16 cellular contexts compared by ENCODE assay signal in the genomic region with DNA sequence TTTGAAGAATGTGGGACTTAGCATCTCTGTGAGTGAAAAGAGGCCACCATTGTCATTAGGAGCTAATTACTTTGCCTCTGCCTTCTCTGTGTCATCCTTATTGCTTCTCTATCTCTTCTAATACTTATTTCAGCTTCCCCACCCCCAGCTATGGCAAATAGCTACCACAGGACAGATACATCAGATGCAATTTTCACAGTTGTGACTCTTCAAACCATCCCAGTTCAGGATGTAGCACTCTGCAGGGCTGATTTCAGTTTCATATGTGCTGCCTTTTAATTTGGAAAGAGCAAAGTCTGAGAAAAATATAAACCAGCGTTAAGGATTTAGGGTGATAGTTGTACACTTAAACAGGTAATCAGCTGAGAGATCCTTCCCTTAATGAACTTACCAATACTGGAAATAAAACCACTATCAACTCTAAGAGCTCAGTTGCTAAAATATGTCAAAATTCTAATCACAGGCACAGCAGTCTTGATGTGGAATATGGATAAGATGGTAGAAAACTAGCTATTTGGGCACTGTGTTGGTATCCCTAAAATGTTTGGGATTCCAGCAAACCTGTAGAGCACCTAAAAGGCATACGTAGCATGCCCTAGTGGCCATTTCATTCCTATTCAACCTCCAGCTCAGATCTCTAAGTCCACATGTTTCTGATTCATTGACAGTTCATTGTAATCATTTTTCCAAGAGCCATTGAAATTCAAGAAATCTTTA.
DNase-seq lines count a peak whose midpoint lies in the region; FAIRE-seq and TF ChIP-seq lines count a peak whose summit lies in the region.
"Had no signal": no experiment of that assay in that cellular context is flagged by ENCODE, and none has a peak within 500 bp of the region (broad histone marks: within the 10 kb centered on the region; RNA-seq: fewer than 3 reads in every experiment).

No MANE protein-coding gene starts in this region.

- TF ChIP-seq CTCF in astrocyte (IDR thresholded peaks at IDR 0.05; ENCODE audit: insufficient read depth, low read depth, low read length) (peak; percentile 6), transverse colon (IDR thresholded peaks at IDR 0.05) (peak in 2 of 5 experiments; percentile 7 to 19)

- no peak overlapping the region for H3K4me2 ChIP-seq in astrocyte (ENCODE audit: low read length)

- WGBS in transverse colon (ENCODE audit: low coverage in 1 of 2), 2 donors: 72 to 80% methylated on average over 2 of the region's 2 CpGs

- TF ChIP-seq POLR2A in transverse colon (IDR thresholded peaks at IDR 0.05): no peak

- H3K27me3 Mint-ChIP-seq in astrocyte (ENCODE audit: low read depth, unreplicated experiment): no peaks in the 10 kb centered on the region
- H3K27me3 Mint-ChIP-seq: activated naive CD8-positive, alpha-beta T cell treated with anti-CD3 and anti-CD28 coated beads, Interleukin-2, amount 10 ng/mL, durations not matched to agents 7 days and 5 days had no signal

- intact Hi-C loops in transverse colon (cut with DNase I; ENCODE audit: low total_unique reads): no loop called here

- H3K36me3 ChIP-seq in H7 (replicated peaks; ENCODE audit: control insufficient read depth, insufficient read depth, low read length): no peaks in the 10 kb centered on the region
- H3K36me3 ChIP-seq in astrocyte (ENCODE audit: insufficient read depth, low read length): no peaks in the 10 kb centered on the region
- peaks cover 0 to 17% (median 4%) of the 10 kb centered on the region in 4 donors for H3K36me3 ChIP-seq in transverse colon

- H3K79me2 ChIP-seq in astrocyte (ENCODE audit: insufficient read depth, low read length): no peaks in the 10 kb centered on the region

- H3K27me3 ChIP-seq in H7 (ENCODE audit: control insufficient read depth, insufficient read depth, low read length): no peaks in the 10 kb centered on the region
- no peaks in the 10 kb centered on the region for H3K27me3 ChIP-seq in astrocyte (ENCODE audit: insufficient read depth, low read length)
- H3K27me3 ChIP-seq in transverse colon: no peaks in the 10 kb centered on the region
- H3K27me3 ChIP-seq: dorsolateral prefrontal cortex had no signal

- TF ChIP-seq EP300 in transverse colon (IDR thresholded peaks at IDR 0.05; ENCODE audit: low read depth): no peak

- H3K9ac ChIP-seq in astrocyte (ENCODE audit: low read length): no peak overlapping the region

- in situ Hi-C loops in transverse colon (cut with MboI; ENCODE audit: low pct_ligation_motif_present in 1 of 4, low pct_unique_long_range_greater_than_20kb in 1 of 4, low sequenced_read_pairs in 3 of 4): no loop called here

- H3K9me3 ChIP-seq in astrocyte (ENCODE audit: insufficient read depth, low read depth, low read length) (no peaks in the 10 kb centered on the region), transverse colon (no peaks in the 10 kb centered on the region)

- peaks cover 2% of the 10 kb centered on the region for H3K36me3 Mint-ChIP-seq in astrocyte (ENCODE audit: low read depth, unreplicated experiment)

- H3K4me3 Mint-ChIP-seq in astrocyte (ENCODE audit: unreplicated experiment): no peak overlapping the region
- H3K4me3 Mint-ChIP-seq: activated naive CD8-positive, alpha-beta T cell treated with anti-CD3 and anti-CD28 coated beads, Interleukin-2, amount 10 ng/mL, durations not matched to agents 7 days and 5 days had no signal

- H3K4me1 Mint-ChIP-seq in astrocyte (ENCODE audit: low read depth, unreplicated experiment): no peaks in the 10 kb centered on the region

- H3K4me3 ChIP-seq in H7 (ENCODE audit: insufficient read depth, low read depth, low read length) (no peak overlapping the region), astrocyte (ENCODE audit: insufficient read depth, low read depth, low read length) (no peak overlapping the region), transverse colon (no peak overlapping the region)
- H3K4me3 ChIP-seq: dorsolateral prefrontal cortex had no signal

- H3K9me3 Mint-ChIP-seq in astrocyte (ENCODE audit: unreplicated experiment): no peaks in the 10 kb centered on the region
- H3K9me3 Mint-ChIP-seq: activated naive CD8-positive, alpha-beta T cell treated with anti-CD3 and anti-CD28 coated beads, Interleukin-2, amount 10 ng/mL, durations not matched to agents 7 days and 5 days had no signal

- H3K4me1 ChIP-seq in astrocyte (ENCODE audit: insufficient read depth, low read length) (peaks cover under 1% of the 10 kb centered on the region), transverse colon (peaks cover 12 to 72% (median 27%) of the 10 kb centered on the region in 4 donors)

- H3K27ac Mint-ChIP-seq in astrocyte (ENCODE audit: unreplicated experiment): no peak overlapping the region
- H3K27ac Mint-ChIP-seq: activated naive CD8-positive, alpha-beta T cell treated with anti-CD3 and anti-CD28 coated beads, Interleukin-2, amount 10 ng/mL, durations not matched to agents 7 days and 5 days had no signal

- H4K20me1 ChIP-seq in astrocyte (ENCODE audit: insufficient read depth, low read length): no peaks in the 10 kb centered on the region

- no peak overlapping the region for H2AFZ ChIP-seq in astrocyte (ENCODE audit: low read depth, low read length)

- DNase-seq in H7 (peak; percentile 50), astrocyte (ENCODE audit: low read depth) (no peak), iPS-NIHi11 (ENCODE audit: low spot score) (peak; percentile 31), transverse colon (no peak), activated gamma-delta T cell (lab: John Stamatoyannopoulos, UW) (no peak), foreskin melanocyte (no peak)
- DNase-seq in activated CD4-positive, alpha-beta T cell treated with anti-CD3 and anti-CD28 coated beads for 48 hours: no peak
- DNase-seq: activated naive CD8-positive, alpha-beta T cell treated with anti-CD3 and anti-CD28 coated beads, Interleukin-2, amount 10 ng/mL, durations not matched to agents 7 days and 5 days; dorsolateral prefrontal cortex; GOT3; NCI-H1417 treated with DMSO at 0.1 percent for 48 hours; NCI-H524; posterior cingulate gyrus; SHP77; stimulated activated naive CD4-positive, alpha-beta T cell treated with Interleukin-2 at 50 U/mL for 16 hours had no signal

- H3K27ac ChIP-seq in astrocyte (ENCODE audit: low read depth, low read length) (no peak overlapping the region), transverse colon (peak overlapping the region; percentile 36 to 88 (median 71))

- FAIRE-seq in astrocyte (lab: Jason Lieb, UNC): no peak
- FAIRE-seq: HTR-8/SVneo had no signal

Comparison
In these comparisons a context has a peak if more than half of its experiments do, and no peak if none do; other contexts are left out.
1. DNase-seq: peak in H7 (single experiment) and iPS-NIHi11 (single experiment); none in astrocyte (single experiment), transverse colon (single experiment), activated gamma-delta T cell (single experiment), foreskin melanocyte (single experiment) and activated CD4-positive, alpha-beta T cell treated with anti-CD3 and anti-CD28 coated beads for 48 hours (single experiment).